Comparison of ENCODE assay signal across 19 cellular contexts in the genomic region with DNA sequence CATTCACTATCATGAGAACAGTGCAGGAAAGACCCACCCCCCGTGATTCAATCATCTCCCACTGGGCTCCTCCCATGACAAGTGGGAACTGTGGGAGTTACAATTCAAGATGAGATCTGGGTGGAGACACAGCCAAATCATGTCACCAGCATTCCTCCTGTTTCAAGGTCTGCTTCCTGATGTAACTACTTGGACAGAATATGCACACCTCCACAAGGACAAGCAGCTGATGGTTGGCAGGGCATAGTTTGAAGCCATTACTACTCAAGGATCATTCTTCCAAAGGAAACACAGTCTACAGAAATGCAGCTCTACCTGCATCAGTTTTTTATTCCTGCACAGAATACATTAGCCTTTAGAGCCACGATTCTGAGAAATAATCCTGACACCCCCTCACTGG. TPM values are rescaled to one million over a fixed set of nuclear protein-coding genes. Genes with fewer than 3 reads are reported as not detected.
DNase-seq lines count a peak whose midpoint lies in the region; ATAC-seq, FAIRE-seq and TF ChIP-seq lines count a peak whose summit lies in the region.
"Had no signal": no experiment of that assay in that cellular context is flagged by ENCODE, and none has a peak within 500 bp of the region (broad histone marks: within the 10 kb centered on the region; RNA-seq: fewer than 3 reads in every experiment).

No MANE protein-coding gene starts in this region.

- no peaks in the 10 kb centered on the region for H3K27me3 ChIP-seq in Panc1 (ENCODE audit: control insufficient read depth, insufficient read depth, low read length)
- no peaks in the 10 kb centered on the region for H3K27me3 ChIP-seq in trophoblast cell (ENCODE audit: insufficient read depth, low read length)
- H3K27me3 ChIP-seq: BLaER1, testis had no signal

- H3K9me3 Mint-ChIP-seq in T-cell: no peaks in the 10 kb centered on the region
- H3K9me3 Mint-ChIP-seq in activated CD4-positive, alpha-beta memory T cell treated with anti-CD3 and anti-CD28 coated beads, Interleukin-2, amount 10 ng/mL, durations not matched to agents 7 days and 5 days: no peaks in the 10 kb centered on the region
- H3K9me3 Mint-ChIP-seq: activated T-helper 17 cell treated with anti-CD3 and anti-CD28 coated beads, Interleukin-2, amount 50 U/mL, for 72 hours; endodermal cell had no signal

- TF ChIP-seq CTCF in Panc1 (IDR thresholded peaks at IDR 0.05): no peak
- TF ChIP-seq CTCF in choroid plexus epithelial cell (conservative IDR thresholded peaks at IDR 0.05; ENCODE audit: low read depth, low read length): no peak

- H3K36me3 ChIP-seq in Panc1 (ENCODE audit: control insufficient read depth, insufficient read depth, low read length): no peaks in the 10 kb centered on the region
- no peaks in the 10 kb centered on the region for H3K36me3 ChIP-seq in trophoblast cell (ENCODE audit: control insufficient read depth in 1 of 2, insufficient read depth in 2 of 2, low read length in 2 of 2)
- H3K36me3 ChIP-seq: BLaER1 had no signal

- in situ Hi-C loops in Panc1 (cut with HindIII; ENCODE audit: low pct_unique_long_range_greater_than_20kb, low sequenced_read_pairs): no loop called here

- peak overlapping the region; percentile 50 for H2AFZ ChIP-seq in trophoblast cell (ENCODE audit: insufficient read depth, low read length, poor library complexity)

- H3K27me3 Mint-ChIP-seq in T-cell: peaks cover 9% of the 10 kb centered on the region in 2 donors
- H3K27me3 Mint-ChIP-seq in activated CD4-positive, alpha-beta memory T cell treated with anti-CD3 and anti-CD28 coated beads, Interleukin-2, amount 10 ng/mL, durations not matched to agents 7 days and 5 days: peaks cover 3% of the 10 kb centered on the region

- H4K12ac ChIP-seq in trophoblast cell (ENCODE audit: low read depth, low read length): no peak overlapping the region

- intact Hi-C loops in Panc1 (cut with micrococcal nuclease; ENCODE audit: unreplicated experiment): no loop called here

- H3K27ac ChIP-seq in Panc1 (ENCODE audit: low read length) (no peak overlapping the region), trophoblast cell (ENCODE audit: low read depth, low read length) (no peak overlapping the region)
- H3K27ac ChIP-seq: BLaER1, testis had no signal

- no peak overlapping the region for H3K27ac Mint-ChIP-seq in T-cell
- no peak overlapping the region for H3K27ac Mint-ChIP-seq in activated CD4-positive, alpha-beta memory T cell treated with anti-CD3 and anti-CD28 coated beads, Interleukin-2, amount 10 ng/mL, durations not matched to agents 7 days and 5 days
- H3K27ac Mint-ChIP-seq: activated T-helper 17 cell treated with anti-CD3 and anti-CD28 coated beads, Interleukin-2, amount 50 U/mL, for 72 hours; endodermal cell had no signal

- H3K79me1 ChIP-seq in trophoblast cell (ENCODE audit: low read length): peaks cover 7% of the 10 kb centered on the region

- H2AK5ac ChIP-seq in trophoblast cell (ENCODE audit: low read length): no peak overlapping the region

- no peak overlapping the region for H3K23ac ChIP-seq in trophoblast cell (ENCODE audit: low read length)

- no peak overlapping the region for H2BK5ac ChIP-seq in trophoblast cell (ENCODE audit: low read depth, low read length, poor library complexity)

- no peak overlapping the region for H3K4me3 Mint-ChIP-seq in T-cell
- H3K4me3 Mint-ChIP-seq in activated CD4-positive, alpha-beta memory T cell treated with anti-CD3 and anti-CD28 coated beads, Interleukin-2, amount 10 ng/mL, durations not matched to agents 7 days and 5 days: no peak overlapping the region
- H3K4me3 Mint-ChIP-seq: activated T-helper 17 cell treated with anti-CD3 and anti-CD28 coated beads, Interleukin-2, amount 50 U/mL, for 72 hours; endodermal cell; neural crest cell had no signal

- POLR2A ChIA-PET in Panc1 (lab: Charles Lee): no interaction called here
- POLR2A ChIA-PET in T-cell (lab: Charles Lee): no interaction called here
- POLR2A ChIA-PET in activated CD4-positive, alpha-beta memory T cell treated with anti-CD3 and anti-CD28 coated beads, Interleukin-2, amount 10 ng/mL, durations not matched to agents 7 days and 5 days (lab: Charles Lee): no interaction called here

- no CpG with 5 or more reads among the region's 2 CpGs for WGBS in trophoblast cell (ENCODE audit: extremely low coverage, insufficient coverage, insufficient read length)

- H2BK12ac ChIP-seq in trophoblast cell (ENCODE audit: low read length): peak overlapping the region; percentile 84

- no peaks in the 10 kb centered on the region for H3K79me2 ChIP-seq in trophoblast cell (ENCODE audit: control insufficient read depth, insufficient read depth, low read length, poor library complexity)

- ATAC-seq in Panc1 (peak; percentile 34; the same call in 1 of the 2 replicates), T-cell (replicated peaks in 1 of 4) (no peak), GM21786 (IDR thresholded peaks at IDR 0.05; ENCODE audit: unreplicated experiment) (no peak), HG03520 (IDR thresholded peaks at IDR 0.05; ENCODE audit: unreplicated experiment) (no peak)
- ATAC-seq: HepG2, left colon, Right ventricle myocardium inferior had no signal

- H3K14ac ChIP-seq in trophoblast cell (ENCODE audit: low read length): no peak overlapping the region

- H3K36me3 Mint-ChIP-seq in T-cell: no peaks in the 10 kb centered on the region
- no peaks in the 10 kb centered on the region for H3K36me3 Mint-ChIP-seq in activated CD4-positive, alpha-beta memory T cell treated with anti-CD3 and anti-CD28 coated beads, Interleukin-2, amount 10 ng/mL, durations not matched to agents 7 days and 5 days (ENCODE audit: low read depth)

- no peaks in the 10 kb centered on the region for H3K9me3 ChIP-seq in Panc1 (ENCODE audit: control insufficient read depth, insufficient read depth, low read depth, low read length)
- no peaks in the 10 kb centered on the region for H3K9me3 ChIP-seq in trophoblast cell (ENCODE audit: insufficient read depth, low read depth, low read length)
- H3K9me3 ChIP-seq: BLaER1, testis had no signal

- no TSS peak for BruUV-seq in Panc1 (replicated peaks; lab: Mats Ljungman, UMichigan)

- H3K4me3 ChIP-seq in Panc1 (ENCODE audit: low read depth in 2 of 2, low read length in 2 of 2): no peak overlapping the region
- no peak overlapping the region for H3K4me3 ChIP-seq in choroid plexus epithelial cell (ENCODE audit: low read depth, low read length)
- no peak overlapping the region for H3K4me3 ChIP-seq in trophoblast cell (ENCODE audit: low read depth, low read length)
- H3K4me3 ChIP-seq: BLaER1, testis had no signal

- H3K4me1 Mint-ChIP-seq in T-cell: no peaks in the 10 kb centered on the region
- H3K4me1 Mint-ChIP-seq in activated CD4-positive, alpha-beta memory T cell treated with anti-CD3 and anti-CD28 coated beads, Interleukin-2, amount 10 ng/mL, durations not matched to agents 7 days and 5 days: no peaks in the 10 kb centered on the region
- H3K4me1 Mint-ChIP-seq: activated T-helper 17 cell treated with anti-CD3 and anti-CD28 coated beads, Interleukin-2, amount 50 U/mL, for 72 hours; endodermal cell had no signal

- H4K8ac ChIP-seq in trophoblast cell (ENCODE audit: low read depth, low read length): no peak overlapping the region

- no peak overlapping the region for H3K4me2 ChIP-seq in trophoblast cell (ENCODE audit: low read length)
- H3K4me2 ChIP-seq: BLaER1 had no signal

- peak overlapping the region; percentile 11 for H2BK120ac ChIP-seq in trophoblast cell (ENCODE audit: insufficient read depth, low read length, poor library complexity)

- no peak overlapping the region for H3K18ac ChIP-seq in trophoblast cell (ENCODE audit: low read length)

- CTCF ChIA-PET in Panc1 (lab: Charles Lee) (no interaction called here), T-cell (lab: Charles Lee) (no interaction called here)
- CTCF ChIA-PET in activated CD4-positive, alpha-beta memory T cell treated with anti-CD3 and anti-CD28 coated beads, Interleukin-2, amount 10 ng/mL, durations not matched to agents 7 days and 5 days (lab: Charles Lee): no interaction called here

- FAIRE-seq in GM18507 (lab: Jason Lieb, UNC): peak; percentile 18
- FAIRE-seq: HepG2 had no signal

- peak overlapping the region; percentile 19 for H4K91ac ChIP-seq in trophoblast cell (ENCODE audit: low read depth, low read length)

- H3K4ac ChIP-seq in trophoblast cell (ENCODE audit: low read depth, low read length): no peak overlapping the region

- H3K4me1 ChIP-seq in Panc1 (ENCODE audit: control insufficient read depth, insufficient read depth, low read length): no peaks in the 10 kb centered on the region
- peaks cover 5 to 9% of the 10 kb centered on the region in 2 experiments for H3K4me1 ChIP-seq in trophoblast cell (ENCODE audit: control insufficient read depth in 1 of 2, insufficient read depth in 2 of 2, low read length in 2 of 2)
- H3K4me1 ChIP-seq: BLaER1, testis had no signal

- DNase-seq in GM18507 (ENCODE audit: extremely low spot score, insufficient read length, low read depth) (no peak), Panc1 (ENCODE audit: low read depth, low spot score) (no peak), choroid plexus epithelial cell (ENCODE audit: low read depth) (peak; percentile 6), trophoblast cell (peak in 1 of 2 donors; percentile 19), T-cell (no peak)
- no peak for DNase-seq in activated CD4-positive, alpha-beta memory T cell treated with anti-CD3 and anti-CD28 coated beads, Interleukin-2, amount 10 ng/mL, durations not matched to agents 7 days and 5 days
- DNase-seq: activated CD4-positive, CD25-positive, alpha-beta regulatory T cell treated with anti-CD3 and anti-CD28 coated beads, Interleukin-2, amount 50 U/mL, for 72 hours; endodermal cell; left colon; midbrain; NCI-H1930; testis had no signal

- H3K9ac ChIP-seq in trophoblast cell (ENCODE audit: low read length): no peak overlapping the region
- H3K9ac ChIP-seq: BLaER1 had no signal

RNA-seq across cellular contexts. Expression of gene RNF2, which starts 28.5 kb away (rescaled TPM):
- total RNA-seq in Panc1 (2021; ENCODE audit: unreplicated experiment) (32.8 TPM), T-cell (10 to 100 TPM; 17.0 to 24.0 (median 21.0) TPM)
- 15.4 TPM for polyA plus RNA-seq in Panc1 (2012; ENCODE audit: insufficient read length)
- 39.0 and 41.8 TPM in 2 replicates for polyA plus RNA-seq in trophoblast cell (2013)
- 10 to 100 TPM; 19.7 to 20.0 TPM for total RNA-seq in activated CD4-positive, alpha-beta memory T cell treated with anti-CD3 and anti-CD28 coated beads, Interleukin-2, amount 10 ng/mL, durations not matched to agents 7 days and 5 days

RNA-seq across cellular contexts. Expression of gene NIBAN1, which starts 42.6 kb away (rescaled TPM):
- total RNA-seq in Panc1 (2021; ENCODE audit: unreplicated experiment): 6.7 TPM
- 1.3 TPM for polyA plus RNA-seq in Panc1 (2012; ENCODE audit: insufficient read length)
- polyA plus RNA-seq in trophoblast cell (2013): 6.7 and 7.0 TPM in 2 replicates
- 10 to 100 TPM; 19.9 to 53.6 (median 46.0) TPM for total RNA-seq in T-cell
- total RNA-seq in activated CD4-positive, alpha-beta memory T cell treated with anti-CD3 and anti-CD28 coated beads, Interleukin-2, amount 10 ng/mL, durations not matched to agents 7 days and 5 days: 10 to 100 TPM; 68.8 to 71.7 TPM
- total RNA-seq: HepG2 had no signal
- polyA plus RNA-seq: HepG2 had no signal
